18 cellular contexts compared by ENCODE assay signal in genomic region chr10:57593983-57594573, GRCh38.
DNase-seq lines count a peak whose midpoint lies in the region; ATAC-seq, FAIRE-seq and TF ChIP-seq lines count a peak whose summit lies in the region.
"Had no signal": no experiment of that assay in that cellular context is flagged by ENCODE, and none has a peak within 500 bp of the region (broad histone marks: within the 10 kb centered on the region; RNA-seq: fewer than 3 reads in every experiment).

No MANE protein-coding gene starts in this region.

- H3K27ac ChIP-seq in A549 = no peak overlapping the region
- no peak overlapping the region for H3K27ac ChIP-seq in hepatocyte
- H3K27ac ChIP-seq: breast epithelium had no signal

- POLR2A ChIA-PET in A549 (lab: Yijun Ruan, JAX) = no interaction called here

- no peaks in the 10 kb centered on the region for H3K79me2 ChIP-seq in hepatocyte

- H3K4me1 ChIP-seq in A549 = no peaks in the 10 kb centered on the region
- no peaks in the 10 kb centered on the region for H3K4me1 ChIP-seq in hepatocyte (ENCODE audit: insufficient read depth)
- H3K4me1 ChIP-seq: breast epithelium had no signal

- H3K27me3 ChIP-seq in hepatocyte = no peaks in the 10 kb centered on the region
- H3K27me3 ChIP-seq: breast epithelium had no signal

- FAIRE-seq in A549 (lab: Jason Lieb, UNC) = no peak
- peak; percentile 75 for FAIRE-seq in G401.6 (lab: Jason Lieb, UNC)

- no peaks in the 10 kb centered on the region for H3K36me3 ChIP-seq in hepatocyte (replicated peaks; ENCODE audit: insufficient read depth, low read depth)
- H3K36me3 ChIP-seq: breast epithelium, MG63 had no signal

- no peak overlapping the region for H3K27ac Mint-ChIP-seq in activated T-cell treated with anti-CD3 and anti-CD28 coated beads, Interleukin-2, amount 50 U/mL, for 24 hours
- H3K27ac Mint-ChIP-seq: activated CD4-positive, alpha-beta T cell treated with anti-CD3 and anti-CD28 coated beads, Interleukin-2, amount 10 ng/mL, durations not matched to agents 24 days and 14 days; activated naive CD4-positive, alpha-beta T cell treated with anti-CD3 and anti-CD28 coated beads, Interleukin-2, amount 50 U/mL, for 72 hours; B cell had no signal

- DNase-seq in A549 (ENCODE audit: low read depth in 1 of 2, low spot score in 1 of 2) (peak in 1 of 2 experiments; percentile 2), RKO (ENCODE audit: low spot score) (peak; percentile 36), hepatocyte (ENCODE audit: low spot score) (no peak), germinal center (ENCODE audit: low spot score) (no peak), amygdala (lab: John Stamatoyannopoulos, UW) (no peak)
- DNase-seq in activated T-cell treated with anti-CD3 and anti-CD28 coated beads, Interleukin-2, amount 50 U/mL, for 24 hours = no peak
- DNase-seq: activated CD4-positive, alpha-beta T cell treated with anti-CD3 and anti-CD28 coated beads, Interleukin-2, amount 10 ng/mL, durations not matched to agents 24 days and 14 days; activated T-cell treated with anti-CD3 and anti-CD28 coated beads, Interleukin-2, amount 50 U/mL, for 1 hour; MG63; NCI-H2081 treated with DMSO at 0.1 percent for 48 hours; NCI-H82; Right ventricle myocardium superior; T-helper 9 cell had no signal

- CTCF ChIA-PET in A549 (lab: Yijun Ruan, JAX) = interaction anchor here (0.9 kb wide), 1 partner anchor 8 kb away, joined by 4 read pairs; no protein-coding TSS in a partner anchor

- H3K9me3 Mint-ChIP-seq in activated T-cell treated with anti-CD3 and anti-CD28 coated beads, Interleukin-2, amount 50 U/mL, for 24 hours = no peaks in the 10 kb centered on the region
- H3K9me3 Mint-ChIP-seq: activated CD4-positive, alpha-beta T cell treated with anti-CD3 and anti-CD28 coated beads, Interleukin-2, amount 10 ng/mL, durations not matched to agents 24 days and 14 days had no signal

- no peak for TF ChIP-seq POLR2A in A549 (IDR thresholded peaks at IDR 0.05; ENCODE audit: low read length)

- no peaks in the 10 kb centered on the region for H3K27me3 Mint-ChIP-seq in activated T-cell treated with anti-CD3 and anti-CD28 coated beads, Interleukin-2, amount 50 U/mL, for 24 hours
- H3K27me3 Mint-ChIP-seq: activated CD4-positive, alpha-beta T cell treated with anti-CD3 and anti-CD28 coated beads, Interleukin-2, amount 10 ng/mL, durations not matched to agents 24 days and 14 days; B cell had no signal

- no peak overlapping the region for H3K4me3 Mint-ChIP-seq in activated T-cell treated with anti-CD3 and anti-CD28 coated beads, Interleukin-2, amount 50 U/mL, for 24 hours
- H3K4me3 Mint-ChIP-seq: activated CD4-positive, alpha-beta T cell treated with anti-CD3 and anti-CD28 coated beads, Interleukin-2, amount 10 ng/mL, durations not matched to agents 24 days and 14 days; B cell had no signal

- no peaks in the 10 kb centered on the region for H4K20me1 ChIP-seq in hepatocyte (ENCODE audit: insufficient read depth, poor library complexity, severe bottlenecking)

- H3K4me3 ChIP-seq in A549 (no peak overlapping the region), hepatocyte (no peak overlapping the region)
- H3K4me3 ChIP-seq: breast epithelium, MG63 had no signal

- H3K4me1 Mint-ChIP-seq in activated T-cell treated with anti-CD3 and anti-CD28 coated beads, Interleukin-2, amount 50 U/mL, for 24 hours (ENCODE audit: low read depth) = no peaks in the 10 kb centered on the region
- H3K4me1 Mint-ChIP-seq: activated CD4-positive, alpha-beta T cell treated with anti-CD3 and anti-CD28 coated beads, Interleukin-2, amount 10 ng/mL, durations not matched to agents 24 days and 14 days; B cell had no signal

- WGBS in A549 (ENCODE audit: missing lambda C conversion rate) = 48% methylated on average over 1 of the region's 1 CpG
- whole genome bisulfite sequencing in hepatocyte (ENCODE audit: low lambda C conversion rate, missing lambda C conversion rate) = 85% methylated on average over 1 of the region's 1 CpG

- H3K9me2 ChIP-seq in hepatocyte (replicated peaks; ENCODE audit: insufficient read depth) = no peaks in the 10 kb centered on the region

- no peak for TF ChIP-seq EP300 in A549 (IDR thresholded peaks at IDR 0.05)

- H3K9me3 ChIP-seq in A549 (no peaks in the 10 kb centered on the region), hepatocyte (ENCODE audit: low read depth) (no peaks in the 10 kb centered on the region)
- H3K9me3 ChIP-seq: breast epithelium, MG63 had no signal

- H3K4me2 ChIP-seq in A549 = no peak overlapping the region
- no peak overlapping the region for H3K4me2 ChIP-seq in hepatocyte

- H3K36me3 Mint-ChIP-seq in activated T-cell treated with anti-CD3 and anti-CD28 coated beads, Interleukin-2, amount 50 U/mL, for 24 hours (ENCODE audit: low read depth) = no peaks in the 10 kb centered on the region
- H3K36me3 Mint-ChIP-seq: activated naive CD4-positive, alpha-beta T cell treated with anti-CD3 and anti-CD28 coated beads, Interleukin-2, amount 50 U/mL, for 72 hours had no signal

- peak; percentile 9; the same call in 1 of the 3 replicates for TF ChIP-seq CTCF in A549 (IDR thresholded peaks at IDR 0.05)
- TF ChIP-seq CTCF in hepatocyte (IDR thresholded peaks at IDR 0.05; ENCODE audit: poor library complexity) = peak; percentile 34

- TF ChIP-seq RAD21 in A549 (conservative IDR thresholded peaks at IDR 0.05 in 1 of 2, IDR thresholded peaks at IDR 0.05 in 1 of 2) = peak; percentile 13 to 36; a peak in 1 of 5 replicates

- no peak overlapping the region for H2AFZ ChIP-seq in hepatocyte

- ATAC-seq in A549 (no peak), HG02798 (IDR thresholded peaks at IDR 0.05; ENCODE audit: poor library complexity, unreplicated experiment) (no peak)
- ATAC-seq: activated naive CD4-positive, alpha-beta T cell treated with anti-CD3 and anti-CD28 coated beads, Interleukin-2, amount 50 U/mL, for 72 hours had no signal

TF ChIP-seq in A549, 52 proteins besides CTCF, POLR2A, EP300 and RAD21:
- TF ChIP-seq SMC3 (IDR thresholded peaks at IDR 0.05) = 0 out of 3 replicates have a peak, but pooled peaks have one; percentile 14
- TF ChIP-seq RARB (CRISPR knock-in tag; IDR thresholded peaks at IDR 0.05) = no peak
